Comparison of ENCODE assay signal across 8 cellular contexts in genomic region chr16:31487076-31487719, GRCh38. TPM values are rescaled to one million over a fixed set of nuclear protein-coding genes. Genes with fewer than 3 reads are reported as not detected.
A peak's percentile ranks its signal among the peaks of the same experiment; 100 is the strongest.
DNase-seq lines count a peak whose midpoint lies in the region; ATAC-seq and TF ChIP-seq lines count a peak whose summit lies in the region.

No MANE protein-coding gene starts in this region.

- no peaks in the 10 kb centered on the region for H3K9me3 ChIP-seq in CD4-positive, alpha-beta T cell (ENCODE audit: control insufficient read depth, low read length)
- H3K9me3 ChIP-seq in MG63 (no peaks in the 10 kb centered on the region), osteoblast (ENCODE audit: low read depth, low read length) (no peaks in the 10 kb centered on the region)

- peaks cover 13% of the 10 kb centered on the region for H3K4me1 Mint-ChIP-seq in CD4-positive, alpha-beta T cell (ENCODE audit: low read depth)

- peaks cover 16% of the 10 kb centered on the region for H3K36me3 Mint-ChIP-seq in CD4-positive, alpha-beta T cell (ENCODE audit: low read depth)

- H3K9me3 Mint-ChIP-seq in CD4-positive, alpha-beta T cell = no peaks in the 10 kb centered on the region

- no peaks in the 10 kb centered on the region for H3K79me2 ChIP-seq in osteoblast (ENCODE audit: insufficient read depth, low read length)

- POLR2A ChIA-PET in CD4-positive, alpha-beta T cell (lab: Charles Lee) = interaction anchor here (0.8 to 5.7 kb wide), 9 partner anchors 10 to 387 kb away, joined by 3 to 47 read pairs (median 6); partner anchors contain the start of genes ARMC5, FUS, KAT8 and RUSF1

- TF ChIP-seq CTCF in CD4-positive, alpha-beta T cell (IDR thresholded peaks at IDR 0.05) = no peak
- no peak for TF ChIP-seq CTCF in osteoblast (IDR thresholded peaks at IDR 0.05; ENCODE audit: extremely low read depth, low read depth, low read length)

- no peak overlapping the region for H2AFZ ChIP-seq in osteoblast (ENCODE audit: low read length)

- ATAC-seq in CD4-positive, alpha-beta T cell (ENCODE audit: poor library complexity) = no peak
- peak; percentile 1 for ATAC-seq in esophagus mucosa
- ATAC-seq in GM21526 (IDR thresholded peaks at IDR 0.05; ENCODE audit: low FRiP score, unreplicated experiment) = no peak
- no peak for ATAC-seq in HG03571 (IDR thresholded peaks at IDR 0.05; ENCODE audit: unreplicated experiment)

- peaks cover 8% of the 10 kb centered on the region for H3K4me1 ChIP-seq in osteoblast (ENCODE audit: insufficient read depth, low read length)

- H3K36me3 ChIP-seq in MG63 (no peaks in the 10 kb centered on the region; the same call in 1 of the 2 replicates), osteoblast (ENCODE audit: insufficient read depth, low read length) (peaks cover 8% of the 10 kb centered on the region)

- intact Hi-C loops in CD4-positive, alpha-beta T cell (cut with DNase I, micrococcal nuclease) = loop anchor here in 1 of 2 experiments (1.0 to 10.0 kb wide), 2 partner anchors 10 to 228 kb away; a partner anchor contains a TSS

- no peak for DNase-seq in CD4-positive, alpha-beta T cell
- DNase-seq in MG63 (no peak), osteoblast (ENCODE audit: insufficient read length, low spot score, missing footprints) (peak; percentile 81), NOMO-1 treated with dmso at 0.1 percent for 144 hours (lab: John Stamatoyannopoulos, UW; ENCODE audit: unreplicated experiment) (no peak), GOT3 (lab: John Stamatoyannopoulos, UW) (no peak)

- peak overlapping the region; percentile 51 for H3K27ac ChIP-seq in CD4-positive, alpha-beta T cell (ENCODE audit: low read depth, low read length)
- H3K27ac ChIP-seq in osteoblast (ENCODE audit: low read depth, low read length) = no peak overlapping the region

- peak overlapping the region; percentile 78 for H3K4me2 ChIP-seq in osteoblast (ENCODE audit: insufficient read depth, low read length)

- CTCF ChIA-PET in CD4-positive, alpha-beta T cell (lab: Charles Lee) = interaction anchor here (1.2 to 1.9 kb wide), 3 partner anchors 21 to 29 kb away, joined by 5 to 7 read pairs (median 7); partner anchors contain the start of genes ARMC5 and RUSF1

- peak overlapping the region; percentile 91 for H3K27ac Mint-ChIP-seq in CD4-positive, alpha-beta T cell

- H3K4me3 ChIP-seq in MG63 (peak overlapping the region; percentile 41), osteoblast (ENCODE audit: insufficient read depth, low read length) (peak overlapping the region; percentile 63)

- no peaks in the 10 kb centered on the region for H3K27me3 ChIP-seq in CD4-positive, alpha-beta T cell (ENCODE audit: control insufficient read depth, insufficient read depth, low read length)
- H3K27me3 ChIP-seq in MG63 = peaks cover 12% of the 10 kb centered on the region; the same call in 1 of the 2 replicates
- peaks cover 37% of the 10 kb centered on the region for H3K27me3 ChIP-seq in osteoblast (ENCODE audit: insufficient read depth, low read length)

- H3K4me3 Mint-ChIP-seq in CD4-positive, alpha-beta T cell = peak overlapping the region; percentile 92

- H3K27me3 Mint-ChIP-seq in CD4-positive, alpha-beta T cell = no peaks in the 10 kb centered on the region

- peaks cover 6% of the 10 kb centered on the region for H4K20me1 ChIP-seq in osteoblast (ENCODE audit: insufficient read depth, low read length)

RNA-seq across cellular contexts. Expression of gene SLC5A2, which starts 4.3 kb away (rescaled TPM):
- 1 to 10 TPM; 4.1 to 5.3 TPM for total RNA-seq in CD4-positive, alpha-beta T cell
- not detected in 2 replicates for total RNA-seq in MG63 (2014; rRNA removed; shearing (Covaris generic); ENCODE audit: low replicate concordance)
- total RNA-seq in esophagus mucosa (0.12 TPM), osteoblast (not detected in 2 replicates)

RNA-seq across cellular contexts. Expression of gene TGFB1I1, which starts 15.2 kb away (rescaled TPM):
- under 1 TPM; 0.36 to 0.42 TPM for total RNA-seq in CD4-positive, alpha-beta T cell
- total RNA-seq in MG63 (2014; rRNA removed; shearing (Covaris generic); ENCODE audit: low replicate concordance) = 39.1 and 48.1 TPM in 2 replicates
- total RNA-seq in esophagus mucosa = 4.3 TPM
- total RNA-seq in osteoblast = 60.1 and 70.4 TPM in 2 replicates

RNA-seq across cellular contexts. Expression of gene RUSF1, which starts 21.0 kb away (rescaled TPM):
- 10 to 100 TPM; 69.2 to 73.2 TPM for total RNA-seq in CD4-positive, alpha-beta T cell
- total RNA-seq in MG63 (2014; rRNA removed; shearing (Covaris generic); ENCODE audit: low replicate concordance) = 20.6 and 27.9 TPM in 2 replicates
- total RNA-seq in esophagus mucosa (29.9 TPM), osteoblast (48.5 and 53.0 TPM in 2 replicates)

RNA-seq across cellular contexts. Expression of gene ARMC5, which starts 27.9 kb away (rescaled TPM):
- 10 to 100 TPM in 1 of 2 experiments, 1 to 10 TPM in 1; 8.5 to 10.8 TPM for total RNA-seq in CD4-positive, alpha-beta T cell
- 11.3 and 12.7 TPM in 2 replicates for total RNA-seq in MG63 (2014; rRNA removed; shearing (Covaris generic); ENCODE audit: low replicate concordance)
- 9.4 TPM for total RNA-seq in esophagus mucosa
- total RNA-seq in osteoblast = 10.6 and 12.7 TPM in 2 replicates

RNA-seq across cellular contexts. Expression of gene AHSP, which starts 40.5 kb away (rescaled TPM):
- total RNA-seq in CD4-positive, alpha-beta T cell = not detected
- total RNA-seq in MG63 (2014; rRNA removed; shearing (Covaris generic); ENCODE audit: low replicate concordance) = not detected in 2 replicates
- not detected for total RNA-seq in esophagus mucosa
- not detected in 2 replicates for total RNA-seq in osteoblast
